ENCODE assay signal across 8 cellular contexts in the genomic region with DNA sequence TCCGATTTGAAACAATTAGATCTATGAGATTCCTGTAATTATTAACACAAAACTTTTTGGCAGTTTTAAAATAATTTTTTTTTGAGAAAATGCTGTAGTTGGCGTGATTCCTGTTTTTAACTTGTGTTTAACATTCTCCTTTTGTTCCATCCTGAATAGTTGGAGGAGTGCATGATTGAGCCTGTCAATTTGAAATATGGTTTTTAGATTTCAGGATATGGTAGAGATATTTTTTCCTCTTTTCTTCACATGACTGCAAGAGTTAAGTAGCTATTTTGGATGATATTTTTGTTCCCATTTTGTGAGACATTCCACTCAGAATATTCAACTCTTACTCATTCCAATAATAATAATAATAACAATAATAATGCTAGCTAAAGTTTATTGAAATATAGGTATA.
"Had no signal": no experiment of that assay in that cellular context is flagged by ENCODE, and none has a peak within 500 bp of the region (broad histone marks: within the 10 kb centered on the region; RNA-seq: fewer than 3 reads in every experiment).

No MANE protein-coding gene starts in this region.

- H3K4me3 ChIP-seq: HAP-1 had no signal

- H3K27ac Mint-ChIP-seq: HFFc6, IgD-negative memory B cell had no signal

- H3K9me3 ChIP-seq: HAP-1 had no signal

- FAIRE-seq: HepG2 had no signal

- H3K4me3 Mint-ChIP-seq: HFFc6, IgD-negative memory B cell had no signal

- H3K36me3 ChIP-seq: HAP-1 had no signal

- H3K27ac ChIP-seq: HL-60 had no signal

- H3K27me3 Mint-ChIP-seq: IgD-negative memory B cell had no signal

- DNase-seq: GOT3, H7, HFFc6, KG1 had no signal

- H3K36me3 Mint-ChIP-seq: IgD-negative memory B cell had no signal
